Comparison of ENCODE assay signal across 18 cellular contexts in genomic region chr15:79523266-79523665, GRCh38.
"Had no signal": no experiment of that assay in that cellular context is flagged by ENCODE, and none has a peak within 500 bp of the region (broad histone marks: within the 10 kb centered on the region; RNA-seq: fewer than 3 reads in every experiment).

No MANE protein-coding gene starts in this region.

- H3K36me3 ChIP-seq: brain microvascular endothelial cell, esophagus squamous epithelium, prostate gland, right lobe of liver, spleen, stomach, upper lobe of left lung had no signal

- H3K4me1 ChIP-seq: esophagus squamous epithelium, foreskin keratinocyte, prostate gland, right lobe of liver, spleen, stomach, testis, upper lobe of left lung had no signal

- ATAC-seq: foreskin keratinocyte, right lobe of liver had no signal

- H3K27ac ChIP-seq: brain microvascular endothelial cell, coronary artery, esophagus squamous epithelium, foreskin keratinocyte, prostate gland, right lobe of liver, spleen, stomach, testis, upper lobe of left lung had no signal

- DNase-seq: activated CD4-positive, alpha-beta T cell treated with anti-CD3 and anti-CD28 coated beads, Interleukin-2, amount 50 U/mL, for 4 hours; activated CD4-positive, CD25-positive, alpha-beta regulatory T cell treated with anti-CD3 and anti-CD28 coated beads, Interleukin-2, amount 50 U/mL, for 72 hours; activated naive CD4-positive, alpha-beta T cell; activated naive CD8-positive, alpha-beta T cell treated with anti-CD3 and anti-CD28 coated beads, Interleukin-2, amount 10 ng/mL, durations not matched to agents 7 days and 5 days; activated T-cell treated with anti-CD3 and anti-CD28 coated beads for 4 hours; brain microvascular endothelial cell; effector CD4-positive, alpha-beta T cell; esophagus squamous epithelium; glutamatergic neuron; right lobe of liver; spleen; stomach; T-helper 9 cell; testis; upper lobe of left lung had no signal

- H3K9me3 ChIP-seq: esophagus squamous epithelium, prostate gland, right lobe of liver, spleen, stomach, testis, upper lobe of left lung had no signal

- H3K4me3 ChIP-seq: coronary artery, esophagus squamous epithelium, prostate gland, right lobe of liver, spleen, stomach, testis, upper lobe of left lung had no signal

- H3K27me3 ChIP-seq: brain microvascular endothelial cell, foreskin keratinocyte, right lobe of liver, testis, upper lobe of left lung had no signal
